In the genomic region with DNA sequence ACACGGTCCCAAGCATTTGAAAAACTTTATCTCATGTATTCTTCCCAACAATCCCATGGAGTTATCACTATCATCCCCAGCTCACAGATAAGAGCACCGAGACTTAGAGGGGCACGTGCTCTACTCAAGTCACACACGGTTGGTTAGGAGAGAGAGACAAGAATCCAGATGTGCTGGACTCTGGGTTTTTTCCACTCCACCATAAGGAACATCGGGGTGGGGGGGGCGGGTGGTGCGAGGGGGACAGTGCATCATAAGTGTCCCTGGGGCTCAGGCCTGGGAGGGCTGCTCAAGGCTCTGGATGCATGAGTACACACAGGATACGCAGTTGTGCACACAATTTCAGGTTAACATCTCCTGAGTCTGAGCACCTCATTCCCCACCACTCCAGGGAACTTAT, we compare ENCODE assay signal across 11 cellular contexts. TPM values are rescaled to one million over a fixed set of nuclear protein-coding genes. Genes with fewer than 3 reads are reported as not detected.
DNase-seq lines count a peak whose midpoint lies in the region; ATAC-seq and TF ChIP-seq lines count a peak whose summit lies in the region.
"Had no signal": no experiment of that assay in that cellular context is flagged by ENCODE, and none has a peak within 500 bp of the region (broad histone marks: within the 10 kb centered on the region; RNA-seq: fewer than 3 reads in every experiment).

No MANE protein-coding gene starts in this region.

- TF ChIP-seq EP300 in upper lobe of left lung (IDR thresholded peaks at IDR 0.05): no peak

- TF ChIP-seq CTCF in upper lobe of left lung (IDR thresholded peaks at IDR 0.05): no peak

- WGBS in esophagus, 2 donors: 31 to 36% methylated on average over 8 of the region's 8 CpGs
- 46 to 63% methylated on average over 5 to 8 of the region's 8 CpGs for WGBS in upper lobe of left lung, 2 donors

- H3K27me3 ChIP-seq in SJSA1 (replicated peaks): no peaks in the 10 kb centered on the region
- H3K27me3 ChIP-seq in esophagus (ENCODE audit: control insufficient read depth in 1 of 2, insufficient read depth in 2 of 2, low read length in 2 of 2): no peaks in the 10 kb centered on the region
- H3K27me3 ChIP-seq in muscle layer of duodenum (ENCODE audit: low read depth, low read length): no peaks in the 10 kb centered on the region
- H3K27me3 ChIP-seq in upper lobe of left lung: no peaks in the 10 kb centered on the region
- H3K27me3 ChIP-seq in H7 (ENCODE audit: control insufficient read depth, insufficient read depth, low read length): no peaks in the 10 kb centered on the region

- no peaks in the 10 kb centered on the region for H3K9me3 ChIP-seq in SJSA1 (replicated peaks)
- no peaks in the 10 kb centered on the region for H3K9me3 ChIP-seq in esophagus (ENCODE audit: control insufficient read depth in 2 of 2, insufficient read depth in 1 of 2, low read depth in 1 of 2, low read length in 1 of 2)
- no peaks in the 10 kb centered on the region for H3K9me3 ChIP-seq in muscle layer of duodenum (ENCODE audit: control insufficient read depth in 1 of 2, low read length in 2 of 2)
- H3K9me3 ChIP-seq in upper lobe of left lung: no peaks in the 10 kb centered on the region

- DNase-seq in SJSA1 (ENCODE audit: low read depth in 1 of 2, low spot score in 2 of 2) (no peak), upper lobe of left lung (no peak), NCI-H2029 (lab: John Stamatoyannopoulos, UW) (no peak), H7 (no peak), GM19240 (ENCODE audit: insufficient read length, low spot score) (no peak)
- DNase-seq in central memory CD4-positive, alpha-beta T cell: no peak
- DNase-seq: hippocampal formation, NCI-H2081 treated with DMSO at 0.1 percent for 48 hours had no signal

- ATAC-seq in upper lobe of left lung (ENCODE audit: low FRiP score in 2 of 2): no peak

- TF ChIP-seq POLR2A in upper lobe of left lung (IDR thresholded peaks at IDR 0.05): no peak

- H3K36me3 ChIP-seq in SJSA1 (peaks cover 44% of the 10 kb centered on the region), esophagus (ENCODE audit: control insufficient read depth in 2 of 2, insufficient read depth in 2 of 2, low read length in 1 of 2) (peaks cover 0 to 2% of the 10 kb centered on the region in 2 donors), muscle layer of duodenum (ENCODE audit: control insufficient read depth in 1 of 2, insufficient read depth in 2 of 2, low read length in 2 of 2) (no peaks in the 10 kb centered on the region), upper lobe of left lung (peaks cover 0 to 3% (median 0%) of the 10 kb centered on the region in 4 donors), H7 (replicated peaks; ENCODE audit: control insufficient read depth, insufficient read depth, low read length) (no peaks in the 10 kb centered on the region)

- peaks cover 90% of the 10 kb centered on the region for H3K4me1 ChIP-seq in SJSA1 (replicated peaks)
- peaks cover 0 to 30% of the 10 kb centered on the region in 2 donors for H3K4me1 ChIP-seq in esophagus (ENCODE audit: control insufficient read depth in 2 of 2, insufficient read depth in 2 of 2, low read length in 1 of 2)
- peaks cover 38 to 66% of the 10 kb centered on the region in 2 donors for H3K4me1 ChIP-seq in muscle layer of duodenum (ENCODE audit: control insufficient read depth in 1 of 2, insufficient read depth in 2 of 2, low read length in 2 of 2)
- H3K4me1 ChIP-seq in upper lobe of left lung: peaks cover 66 to 84% (median 79%) of the 10 kb centered on the region in 4 donors

- H3K27ac ChIP-seq in SJSA1: peak overlapping the region; percentile 97
- H3K27ac ChIP-seq in esophagus (ENCODE audit: low read depth in 2 of 2, low read length in 1 of 2): peak overlapping the region; percentile 80 to 90
- H3K27ac ChIP-seq in muscle layer of duodenum (ENCODE audit: low read length): peak overlapping the region; percentile 99
- H3K27ac ChIP-seq in upper lobe of left lung: peak overlapping the region; percentile 97 to 100 (median 98)

- H3K4me3 ChIP-seq in SJSA1 (peak overlapping the region; percentile 17; the same call in 1 of the 2 replicates), esophagus (ENCODE audit: low read depth in 1 of 2, low read length in 2 of 2) (no peak overlapping the region), muscle layer of duodenum (ENCODE audit: low read depth in 1 of 2, low read length in 2 of 2) (peak overlapping the region; percentile 43), upper lobe of left lung (peak overlapping the region in 2 of 4 donors; percentile 32 to 34), H7 (ENCODE audit: insufficient read depth, low read depth, low read length) (no peak overlapping the region)

RNA-seq across cellular contexts. Expression of a gene that starts 7.4 kb away (rescaled TPM):
- 55.2 and 76.1 TPM in 2 replicates for total RNA-seq in SJSA1 (2014; rRNA removed; shearing (Covaris generic))
- polyA plus RNA-seq in esophagus: 10 to 100 TPM; 15.7 to 20.0 TPM
- 10 to 100 TPM; 28.3 to 65.7 (median 52.9) TPM for total RNA-seq in upper lobe of left lung
- total RNA-seq in H7 (2014; rRNA removed; shearing (Covaris generic)): 30.7 and 32.7 TPM in 2 replicates

RNA-seq across cellular contexts. Expression of a gene that starts 42.8 kb away (rescaled TPM):
- 0.21 TPM in 1 of 2 replicates, not detected in the other for total RNA-seq in SJSA1 (2014; rRNA removed; shearing (Covaris generic))
- polyA plus RNA-seq in esophagus: not detected
- under 1 TPM in 1 of 6 donors, not detected in 5; 0.46 TPM for total RNA-seq in upper lobe of left lung
- total RNA-seq in H7 (2014; rRNA removed; shearing (Covaris generic)): not detected in 2 replicates
- polyA plus RNA-seq: neural cell had no signal

Comparison
In these comparisons a context has a peak if more than half of its experiments do, and no peak if none do; other contexts are left out.
1. H3K4me3 ChIP-seq: peak in SJSA1 (single experiment) and muscle layer of duodenum (2 of 2); none in esophagus (0 of 2) and H7 (single experiment).
2. Peak in every context shown above with its lines, with median percentiles within 50 percentile points of each other: H3K27ac ChIP-seq.